In the genomic region with DNA sequence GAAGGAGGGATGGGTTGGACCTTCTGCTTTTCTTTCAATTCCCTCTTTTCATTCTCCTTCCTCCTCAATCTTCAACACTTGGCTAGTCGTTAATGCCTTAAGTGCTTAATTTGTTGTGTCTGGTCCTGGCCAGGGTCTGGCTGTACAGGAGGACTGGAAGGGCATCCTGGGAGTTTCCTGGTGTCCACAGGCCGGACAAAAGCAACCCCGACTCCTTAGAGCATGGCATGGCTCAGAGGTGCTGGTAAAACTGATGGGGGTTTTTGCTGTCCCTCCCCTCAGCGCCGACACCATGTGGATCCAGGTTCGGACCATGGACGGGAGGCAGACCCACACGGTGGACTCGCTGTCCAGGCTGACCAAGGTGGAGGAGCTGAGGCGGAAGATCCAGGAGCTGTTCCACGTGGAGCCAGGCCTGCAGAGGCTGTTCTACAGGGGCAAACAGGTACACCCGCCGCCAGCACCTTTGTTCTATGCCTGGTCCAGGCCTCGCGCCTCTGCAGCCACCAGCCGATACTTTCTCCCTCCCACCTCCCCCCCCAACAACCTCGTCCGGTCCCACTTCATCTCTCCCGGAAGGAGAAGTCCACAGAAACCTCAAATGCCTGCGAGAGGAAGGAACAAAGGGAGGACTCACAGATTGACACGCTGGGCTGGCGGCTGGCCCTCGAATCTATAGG, we compare ENCODE assay signal across 8 cellular contexts. TPM values are rescaled to one million over a fixed set of nuclear protein-coding genes. Genes with fewer than 3 reads are reported as not detected.
DNase-seq lines count a peak whose midpoint lies in the region; ATAC-seq and TF ChIP-seq lines count a peak whose summit lies in the region.

No MANE protein-coding gene starts in this region.

- H3K4me3 Mint-ChIP-seq in stimulated activated naive CD8-positive, alpha-beta T cell treated with anti-CD3 and anti-CD28 coated beads, Interleukin-15, Interleukin-2, amounts not matched to agents 100 ng/mL and 50 ng/mL, for 24 hours: peak overlapping the region; percentile 84

- TF ChIP-seq CTCF in omental fat pad (IDR thresholded peaks at IDR 0.05): no peak

- ATAC-seq in omental fat pad (ENCODE audit: low FRiP score): no peak

- peaks cover 48% of the 10 kb centered on the region for H3K36me3 Mint-ChIP-seq in stimulated activated naive CD8-positive, alpha-beta T cell treated with anti-CD3 and anti-CD28 coated beads, Interleukin-15, Interleukin-2, amounts not matched to agents 100 ng/mL and 50 ng/mL, for 24 hours (ENCODE audit: low read depth)

- H3K4me1 Mint-ChIP-seq in stimulated activated naive CD8-positive, alpha-beta T cell treated with anti-CD3 and anti-CD28 coated beads, Interleukin-15, Interleukin-2, amounts not matched to agents 100 ng/mL and 50 ng/mL, for 24 hours (ENCODE audit: low read depth): peaks cover 59% of the 10 kb centered on the region

- no peaks in the 10 kb centered on the region for H3K27me3 Mint-ChIP-seq in stimulated activated naive CD8-positive, alpha-beta T cell treated with anti-CD3 and anti-CD28 coated beads, Interleukin-15, Interleukin-2, amounts not matched to agents 100 ng/mL and 50 ng/mL, for 24 hours

- peak overlapping the region; percentile 89 for H3K27ac Mint-ChIP-seq in stimulated activated naive CD8-positive, alpha-beta T cell treated with anti-CD3 and anti-CD28 coated beads, Interleukin-15, Interleukin-2, amounts not matched to agents 100 ng/mL and 50 ng/mL, for 24 hours

- H3K9me3 Mint-ChIP-seq in stimulated activated naive CD8-positive, alpha-beta T cell treated with anti-CD3 and anti-CD28 coated beads, Interleukin-15, Interleukin-2, amounts not matched to agents 100 ng/mL and 50 ng/mL, for 24 hours: no peaks in the 10 kb centered on the region

- DNase-seq in activated effector memory CD4-positive, alpha-beta T cell treated with anti-CD3 and anti-CD28 coated beads, Interleukin-2, amount 50 U/mL, for 16 hours: peak; percentile 68
- DNase-seq in activated effector memory CD4-positive, alpha-beta T cell treated with Interleukin-2 at 50 U/mL for 16 hours: no peak
- DNase-seq in NAMALWA (ENCODE audit: low spot score): peak; percentile 40
- DNase-seq in amniotic epithelial cell (ENCODE audit: low read depth): peak; percentile 44
- DNase-seq in islet precursor cell: peak; percentile 67
- DNase-seq in NCI-H1092 (lab: John Stamatoyannopoulos, UW): no peak
- no peak for DNase-seq in omental fat pad (ENCODE audit: low spot score)

RNA-seq across cellular contexts. Expression of a gene that starts 1.4 kb away (rescaled TPM):
- 1 to 10 TPM in 2 of 4 donors, under 1 TPM in 2; 0.63 to 3.5 (median 1.0) TPM for total RNA-seq in omental fat pad

RNA-seq across cellular contexts. Expression of a gene that starts 8.0 kb away (rescaled TPM):
- total RNA-seq in omental fat pad: 1 to 10 TPM in 1 of 4 donors, under 1 TPM in 1, not detected in 2; 0.69 to 1.1 TPM

RNA-seq across cellular contexts. Expression of a gene that starts 43.3 kb away (rescaled TPM):
- 10 to 100 TPM; 23.1 to 64.0 (median 33.8) TPM for total RNA-seq in omental fat pad

RNA-seq across cellular contexts. Expression of a gene that starts 58.2 kb away (rescaled TPM):
- total RNA-seq in omental fat pad: 10 to 100 TPM; 16.3 to 38.3 (median 22.4) TPM

Comparison
In these comparisons a context has a peak if more than half of its experiments do, and no peak if none do; other contexts are left out.
1. DNase-seq: peak in activated effector memory CD4-positive, alpha-beta T cell treated with anti-CD3 and anti-CD28 coated beads, Interleukin-2, amount 50 U/mL, for 16 hours (single experiment), NAMALWA (single experiment), amniotic epithelial cell (single experiment) and islet precursor cell (single experiment); none in activated effector memory CD4-positive, alpha-beta T cell treated with Interleukin-2 at 50 U/mL for 16 hours (single experiment), NCI-H1092 (single experiment) and omental fat pad (single experiment).